Comparison of ENCODE assay signal across 25 cellular contexts in the genomic region with DNA sequence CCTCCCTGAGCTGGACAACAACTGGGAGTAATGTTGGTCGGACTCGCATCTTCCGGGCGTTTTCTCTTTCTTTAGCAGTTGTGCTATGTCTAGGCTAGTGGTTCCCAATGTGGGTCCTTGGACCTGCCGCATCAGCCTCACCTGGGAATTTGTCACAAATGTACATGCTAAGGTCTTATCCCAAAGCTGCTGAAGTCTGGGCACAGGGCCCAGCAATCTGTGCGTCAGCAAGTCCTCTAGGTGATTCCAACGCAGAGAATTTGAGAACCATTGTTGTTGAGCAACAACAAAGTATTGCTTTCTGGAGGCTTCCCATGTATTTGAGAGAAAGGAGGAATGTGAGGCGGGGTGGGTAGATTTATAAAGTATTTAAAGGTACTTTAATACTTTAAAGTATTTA. TPM values are rescaled to one million over a fixed set of nuclear protein-coding genes. Genes with fewer than 3 reads are reported as not detected.
DNase-seq lines count a peak whose midpoint lies in the region; ATAC-seq, FAIRE-seq and TF ChIP-seq lines count a peak whose summit lies in the region.
"Had no signal": no experiment of that assay in that cellular context is flagged by ENCODE, and none has a peak within 500 bp of the region (broad histone marks: within the 10 kb centered on the region; RNA-seq: fewer than 3 reads in every experiment).

No MANE protein-coding gene starts in this region.

- TF ChIP-seq CTCF in astrocyte of the spinal cord (IDR thresholded peaks at IDR 0.05; ENCODE audit: low read depth, low read length), result no peak
- TF ChIP-seq CTCF in foreskin keratinocyte (conservative IDR thresholded peaks at IDR 0.05), result no peak
- TF ChIP-seq CTCF in type B pancreatic cell (conservative IDR thresholded peaks at IDR 0.05), result no peak
- no peak for TF ChIP-seq CTCF in ascending aorta (IDR thresholded peaks at IDR 0.05)

- no peaks in the 10 kb centered on the region for H3K27me3 ChIP-seq in foreskin keratinocyte
- H3K27me3 ChIP-seq in ascending aorta, result no peaks in the 10 kb centered on the region
- H3K27me3 ChIP-seq: brain microvascular endothelial cell had no signal

- ATAC-seq in Right ventricle myocardium superior (ENCODE audit: poor library complexity), result no peak
- ATAC-seq in foreskin keratinocyte, result no peak
- ATAC-seq: CD8-positive, alpha-beta T cell; left colon had no signal

- H3K4me1 Mint-ChIP-seq in type B pancreatic cell (ENCODE audit: unreplicated experiment), result peaks cover 8% of the 10 kb centered on the region

- in situ Hi-C loops in astrocyte of the spinal cord (cut with HindIII; ENCODE audit: low sequenced_read_pairs), result no loop called here

- peak overlapping the region; percentile 50 for H3K4me3 Mint-ChIP-seq in type B pancreatic cell
- H3K4me3 Mint-ChIP-seq: activated naive CD4-positive, alpha-beta T cell treated with anti-CD3 and anti-CD28 coated beads, Interleukin-2, amount 50 U/mL, for 24 hours; CD8-positive, alpha-beta T cell had no signal

- no peaks in the 10 kb centered on the region for H3K9me3 Mint-ChIP-seq in type B pancreatic cell
- H3K9me3 Mint-ChIP-seq: activated naive CD4-positive, alpha-beta T cell treated with anti-CD3 and anti-CD28 coated beads, Interleukin-2, amount 50 U/mL, for 24 hours; CD8-positive, alpha-beta T cell had no signal

- H3K27ac Mint-ChIP-seq in type B pancreatic cell, result no peak overlapping the region
- H3K27ac Mint-ChIP-seq: activated naive CD4-positive, alpha-beta T cell treated with anti-CD3 and anti-CD28 coated beads, Interleukin-2, amount 50 U/mL, for 24 hours; CD8-positive, alpha-beta T cell had no signal

- peaks cover 26% of the 10 kb centered on the region for H3K27me3 Mint-ChIP-seq in type B pancreatic cell

- DNase-seq in Right ventricle myocardium superior, result peak; percentile 64
- no peak for DNase-seq in cardiac septum (ENCODE audit: low spot score)
- peak; percentile 41 for DNase-seq in astrocyte of the spinal cord (ENCODE audit: low read depth, low spot score)
- peak; percentile 29 to 56 for DNase-seq in foreskin keratinocyte
- no peak for DNase-seq in type B pancreatic cell (ENCODE audit: extremely low spot score, unreplicated experiment)
- DNase-seq in AML-193 (lab: John Stamatoyannopoulos, UW), result no peak
- DNase-seq in ascending aorta (ENCODE audit: low spot score in 2 of 2), result no peak
- DNase-seq in GM12891 (ENCODE audit: insufficient read length, low spot score), result no peak
- DNase-seq: activated CD4-positive, alpha-beta T cell treated with anti-CD3 and anti-CD28 coated beads for 1 hour; brain microvascular endothelial cell; CD8-positive, alpha-beta T cell; DMS53; dorsolateral prefrontal cortex; left colon; NCI-H1092; NCI-H2029 treated with DMSO at 0.1 percent for 48 hours; NCI-H524; stimulated activated CD4-positive, alpha-beta T cell treated with anti-CD3 and anti-CD28 coated beads, Interleukin-2, amount 100 ng/mL, for 24 hours; stimulated activated naive CD4-positive, alpha-beta T cell had no signal

- no peaks in the 10 kb centered on the region for H3K9me3 ChIP-seq in ascending aorta
- H3K9me3 ChIP-seq: prostate gland, thoracic aorta had no signal

- H3K4me1 ChIP-seq in foreskin keratinocyte, result no peaks in the 10 kb centered on the region
- H3K4me1 ChIP-seq in ascending aorta, result peaks cover 0 to 14% of the 10 kb centered on the region in 2 donors
- H3K4me1 ChIP-seq: prostate gland had no signal

- H3K36me3 ChIP-seq in ascending aorta, result no peaks in the 10 kb centered on the region
- H3K36me3 ChIP-seq: brain microvascular endothelial cell, prostate gland, thoracic aorta had no signal

- H3K27ac ChIP-seq in foreskin keratinocyte (no peak overlapping the region), ascending aorta (no peak overlapping the region)
- H3K27ac ChIP-seq: brain microvascular endothelial cell, dorsolateral prefrontal cortex, KMS-11, prostate gland, skin epidermis, thoracic aorta had no signal

- TF ChIP-seq POLR2A in GM12891 (IDR thresholded peaks at IDR 0.05; ENCODE audit: low read depth, low read length), result no peak

- intact Hi-C loops in Right ventricle myocardium superior (cut with DNase I) (no loop called here), cardiac septum (cut with DNase I) (no loop called here), ascending aorta (cut with DNase I) (no loop called here)

- no peak for FAIRE-seq in GM12891 (lab: Jason Lieb, UNC)
- FAIRE-seq: GM12892 had no signal

- no peaks in the 10 kb centered on the region for H3K36me3 Mint-ChIP-seq in type B pancreatic cell
- H3K36me3 Mint-ChIP-seq: activated naive CD4-positive, alpha-beta T cell treated with anti-CD3 and anti-CD28 coated beads, Interleukin-2, amount 50 U/mL, for 24 hours had no signal

- H3K4me3 ChIP-seq in astrocyte of the spinal cord (ENCODE audit: low read depth, low read length), result no peak overlapping the region
- no peak overlapping the region for H3K4me3 ChIP-seq in ascending aorta
- H3K4me3 ChIP-seq: prostate gland, skin epidermis, thoracic aorta had no signal

TF ChIP-seq in GM12891, 5 proteins besides CTCF, POLR2A, EP300 and RAD21:
- no peak for TF ChIP-seq POLR2AphosphoS5 (IDR thresholded peaks at IDR 0.05; ENCODE audit: low read depth, low read length)
- no peak for TF ChIP-seq TAF1 (IDR thresholded peaks at IDR 0.05; ENCODE audit: low read depth, low read length)
- no peak for TF ChIP-seq SPI1 (IDR thresholded peaks at IDR 0.05; ENCODE audit: low read depth, low read length)
- no peak for TF ChIP-seq PAX5 (IDR thresholded peaks at IDR 0.05; ENCODE audit: insufficient read depth, low read length, severe bottlenecking)
- no peak for TF ChIP-seq POU2F2 (IDR thresholded peaks at IDR 0.05; ENCODE audit: low read depth, low read length)

RNA-seq across cellular contexts. Expression of a gene that starts 4.0 kb away (rescaled TPM):
- total RNA-seq in Right ventricle myocardium superior (3.9 TPM), cardiac septum (2.1 TPM), foreskin keratinocyte (11.1 and 13.3 TPM in 2 replicates), type B pancreatic cell (ENCODE audit: low replicate concordance) (8.4 and 9.7 TPM in 2 replicates), ascending aorta (27.0 TPM)
- polyA plus RNA-seq in foreskin keratinocyte, result 6.7 and 7.6 TPM in 2 replicates
- 9.5 TPM for polyA plus RNA-seq in GM12891 (2012; ENCODE audit: low read depth, missing spikeins)

Comparison
In these comparisons a context has a peak if more than half of its experiments do, and no peak if none do; other contexts are left out.
1. DNase-seq: peak in Right ventricle myocardium superior (single experiment), astrocyte of the spinal cord (single experiment) and foreskin keratinocyte (2 of 2); none in cardiac septum (single experiment), type B pancreatic cell (single experiment), AML-193 (0 of 2), ascending aorta (0 of 2) and GM12891 (single experiment).